10 cellular contexts compared by ENCODE assay signal in genomic region chr13:98411617-98412310, GRCh38.
A peak's percentile ranks its signal among the peaks of the same experiment; 100 is the strongest.
DNase-seq lines count a peak whose midpoint lies in the region; ATAC-seq and TF ChIP-seq lines count a peak whose summit lies in the region.
"Had no signal": no experiment of that assay in that cellular context is flagged by ENCODE, and none has a peak within 500 bp of the region (broad histone marks: within the 10 kb centered on the region; RNA-seq: fewer than 3 reads in every experiment).

No MANE protein-coding gene starts in this region.

- H3K36me3 ChIP-seq in heart left ventricle (peaks cover 0 to 64% (median 13%) of the 10 kb centered on the region in 9 donors), brain microvascular endothelial cell (replicated peaks) (peaks cover 27% of the 10 kb centered on the region)

- CTCF ChIA-PET in T-cell (lab: Charles Lee): no interaction called here

- H3K27ac ChIP-seq in heart left ventricle (peak overlapping the region in 2 of 12 donors; percentile 22 to 77), brain microvascular endothelial cell (no peak overlapping the region)
- H3K27ac ChIP-seq: RWPE1 had no signal

- H3K9me3 ChIP-seq in heart left ventricle: no peaks in the 10 kb centered on the region

- peaks cover 9 to 23% (median 14%) of the 10 kb centered on the region in 3 donors for H3K4me1 Mint-ChIP-seq in T-cell
- peaks cover 8% of the 10 kb centered on the region for H3K4me1 Mint-ChIP-seq in stimulated activated memory B cell treated with anti-CD40 and anti-IgM and Interleukin-4, amounts not matched to agents 10 μg/mL and 1 μg/mL and 100 μg/mL, for 72 hours

- H3K9me3 Mint-ChIP-seq in T-cell: peaks cover 0 to under 1% (median under 1%) of the 10 kb centered on the region in 3 donors
- peaks cover under 1% of the 10 kb centered on the region for H3K9me3 Mint-ChIP-seq in stimulated activated memory B cell treated with anti-CD40 and anti-IgM and Interleukin-4, amounts not matched to agents 10 μg/mL and 1 μg/mL and 100 μg/mL, for 72 hours

- H3K4me1 ChIP-seq in heart left ventricle: no peaks in the 10 kb centered on the region

- H3K4me3 ChIP-seq in heart left ventricle (peak overlapping the region in 2 of 12 donors; percentile 10 to 23), brain microvascular endothelial cell (ENCODE audit: low read depth, low read length) (no peak overlapping the region)

- TF ChIP-seq POLR2A in heart left ventricle (IDR thresholded peaks at IDR 0.05): no peak

- H3K4me3 Mint-ChIP-seq in T-cell: peak overlapping the region; percentile 67 to 76 (median 69)
- H3K4me3 Mint-ChIP-seq in stimulated activated memory B cell treated with anti-CD40 and anti-IgM and Interleukin-4, amounts not matched to agents 10 μg/mL and 1 μg/mL and 100 μg/mL, for 72 hours: peak overlapping the region; percentile 2

- no peaks in the 10 kb centered on the region for H3K27me3 ChIP-seq in heart left ventricle
- H3K27me3 ChIP-seq in brain microvascular endothelial cell (replicated peaks): no peaks in the 10 kb centered on the region

- POLR2A ChIA-PET in T-cell (lab: Charles Lee): interaction anchor here in 1 of 2 donors (0.6 kb wide), 1 partner anchor 1204 kb away, joined by 7 read pairs; no protein-coding TSS in a partner anchor

- intact Hi-C loops in heart left ventricle (cut with DNase I): no loop called here

- peak overlapping the region in 1 of 2 donors; percentile 18 for H3K27ac Mint-ChIP-seq in T-cell
- no peak overlapping the region for H3K27ac Mint-ChIP-seq in stimulated activated memory B cell treated with anti-CD40 and anti-IgM and Interleukin-4, amounts not matched to agents 10 μg/mL and 1 μg/mL and 100 μg/mL, for 72 hours

- TF ChIP-seq CTCF in heart left ventricle (IDR thresholded peaks at IDR 0.05): no peak
- no peak for TF ChIP-seq CTCF in brain microvascular endothelial cell (IDR thresholded peaks at IDR 0.05; ENCODE audit: low read depth, low read length, missing control alignments)

- in situ Hi-C loops in brain microvascular endothelial cell (cut with HindIII; ENCODE audit: low pct_ligation_motif_present, low sequenced_read_pairs): loop anchor here (25.0 kb wide), 2 partner anchors 274 to 524 kb away; partner anchors contain the start of gene FARP1

- peaks cover under 1 to 9% of the 10 kb centered on the region in 2 donors for H3K27me3 Mint-ChIP-seq in T-cell
- peaks cover 44% of the 10 kb centered on the region for H3K27me3 Mint-ChIP-seq in stimulated activated memory B cell treated with anti-CD40 and anti-IgM and Interleukin-4, amounts not matched to agents 10 μg/mL and 1 μg/mL and 100 μg/mL, for 72 hours

- ATAC-seq in T-cell (replicated peaks in 1 of 4) (peak; percentile 58 to 77 (median 74)), heart left ventricle (peak in 3 of 4 donors; percentile 52 to 82 (median 73)), HG03457 (IDR thresholded peaks at IDR 0.05; ENCODE audit: unreplicated experiment) (no peak)
- ATAC-seq in stimulated activated memory B cell treated with anti-CD40 and anti-IgM and Interleukin-4, amounts not matched to agents 10 μg/mL and 1 μg/mL and 100 μg/mL, for 72 hours: no peak

- WGBS in heart left ventricle, 4 donors: 73 to 86% (median 79%) methylated on average over 17 of the region's 17 CpGs

- peak; percentile 4 for DNase-seq in activated CD4-positive, alpha-beta T cell treated with anti-CD3 and anti-CD28 coated beads for 48 hours
- no peak for DNase-seq in activated CD4-positive, alpha-beta T cell treated with anti-CD3 and anti-CD28 coated beads for 4 hours
- DNase-seq in T-cell (peak in 2 of 34 experiments; percentile 4 to 8), heart left ventricle (peak in 4 of 5 donors; percentile 29 to 65 (median 40)), brain microvascular endothelial cell (no peak), epidermal melanocyte (ENCODE audit: insufficient read length, low spot score) (no peak)
- DNase-seq: caudate nucleus had no signal

- no peaks in the 10 kb centered on the region for H3K36me3 Mint-ChIP-seq in T-cell
- H3K36me3 Mint-ChIP-seq in stimulated activated memory B cell treated with anti-CD40 and anti-IgM and Interleukin-4, amounts not matched to agents 10 μg/mL and 1 μg/mL and 100 μg/mL, for 72 hours: peaks cover 2% of the 10 kb centered on the region

Comparison
In these comparisons a context has a peak if more than half of its experiments do, and no peak if none do; other contexts are left out.
1. DNase-seq: peak in activated CD4-positive, alpha-beta T cell treated with anti-CD3 and anti-CD28 coated beads for 48 hours (single experiment) and heart left ventricle (4 of 5); none in activated CD4-positive, alpha-beta T cell treated with anti-CD3 and anti-CD28 coated beads for 4 hours (0 of 2), brain microvascular endothelial cell (single experiment) and epidermal melanocyte (single experiment).
2. ATAC-seq: peak in T-cell (4 of 4) and heart left ventricle (3 of 4); none in stimulated activated memory B cell treated with anti-CD40 and anti-IgM and Interleukin-4, amounts not matched to agents 10 μg/mL and 1 μg/mL and 100 μg/mL, for 72 hours (single experiment) and HG03457 (single experiment).